Comparison of ENCODE assay signal across 14 cellular contexts in the genomic region with DNA sequence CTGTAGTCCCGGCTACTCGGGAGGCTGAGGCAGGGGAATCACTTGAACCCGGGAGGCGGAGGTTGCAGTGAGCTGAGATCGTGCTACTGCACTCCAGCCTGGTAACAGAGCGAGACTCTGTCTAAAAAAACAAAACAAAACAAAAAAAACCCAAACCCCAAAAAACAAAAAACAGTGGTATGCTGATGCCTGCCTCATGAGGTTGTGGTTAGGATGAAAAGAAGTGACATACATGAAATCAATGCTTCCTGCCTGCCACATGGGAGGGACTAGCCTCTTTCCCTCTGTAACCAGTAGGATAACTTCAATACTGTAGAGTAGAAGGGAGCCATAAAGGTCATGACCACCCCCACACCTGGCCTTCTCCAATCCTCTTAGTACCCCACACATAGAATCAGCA. TPM values are rescaled to one million over a fixed set of nuclear protein-coding genes. Genes with fewer than 3 reads are reported as not detected.
A peak's percentile ranks its signal among the peaks of the same experiment; 100 is the strongest.
DNase-seq lines count a peak whose midpoint lies in the region; ATAC-seq and TF ChIP-seq lines count a peak whose summit lies in the region.
"Had no signal": no experiment of that assay in that cellular context is flagged by ENCODE, and none has a peak within 500 bp of the region (broad histone marks: within the 10 kb centered on the region; RNA-seq: fewer than 3 reads in every experiment).

No MANE protein-coding gene starts in this region.

- peak overlapping the region; percentile 85 for H3K27ac Mint-ChIP-seq in activated CD4-positive, alpha-beta T cell treated with anti-CD3 and anti-CD28 coated beads for 36 hours
- peak overlapping the region; percentile 81 for H3K27ac Mint-ChIP-seq in activated T-helper 17 cell treated with anti-CD3 and anti-CD28 coated beads, Interleukin-2, amount 50 U/mL, for 72 hours

- DNase-seq in activated CD4-positive, alpha-beta T cell treated with anti-CD3 and anti-CD28 coated beads for 36 hours: peak; percentile 47
- DNase-seq in activated CD4-positive, alpha-beta T cell treated with anti-CD3 and anti-CD28 coated beads for 1 hour: no peak
- DNase-seq in OCI-M1 (lab: John Stamatoyannopoulos, UW) (peak; percentile 52), SHP77 (lab: John Stamatoyannopoulos, UW) (no peak), hippocampal formation (lab: John Stamatoyannopoulos, UW) (no peak), ovary (no peak)
- DNase-seq: 8988T; GDM1; NCI-H2107; SHP77 treated with DMSO at 0.1 percent for 48 hours; stimulated activated CD4-positive, alpha-beta T cell treated with anti-CD3 and anti-CD28 coated beads, Interleukin-2, amount 100 ng/mL, for 48 hours had no signal

- no peak for TF ChIP-seq EP300 in ovary (IDR thresholded peaks at IDR 0.05)

- peak overlapping the region; percentile 51 for H3K4me3 Mint-ChIP-seq in activated CD4-positive, alpha-beta T cell treated with anti-CD3 and anti-CD28 coated beads for 36 hours
- H3K4me3 Mint-ChIP-seq in activated T-helper 17 cell treated with anti-CD3 and anti-CD28 coated beads, Interleukin-2, amount 50 U/mL, for 72 hours: peak overlapping the region; percentile 60

- peaks cover 92% of the 10 kb centered on the region for H3K4me1 Mint-ChIP-seq in activated CD4-positive, alpha-beta T cell treated with anti-CD3 and anti-CD28 coated beads for 36 hours
- H3K4me1 Mint-ChIP-seq in activated T-helper 17 cell treated with anti-CD3 and anti-CD28 coated beads, Interleukin-2, amount 50 U/mL, for 72 hours: peaks cover 71% of the 10 kb centered on the region

- H3K36me3 ChIP-seq in mucosa of rectum (ENCODE audit: control insufficient read depth in 2 of 2, insufficient read depth in 2 of 2, low read length in 2 of 2) (no peaks in the 10 kb centered on the region), ovary (no peaks in the 10 kb centered on the region)
- H3K36me3 ChIP-seq: cardiac muscle cell had no signal

- H3K9ac ChIP-seq in mucosa of rectum (ENCODE audit: low read depth in 1 of 2, low read length in 2 of 2): no peak overlapping the region

- no peak overlapping the region for H3K4me3 ChIP-seq in mucosa of rectum (ENCODE audit: low read length in 2 of 2)
- no peak overlapping the region for H3K4me3 ChIP-seq in ovary
- H3K4me3 ChIP-seq: cardiac muscle cell had no signal

- no peak for TF ChIP-seq POLR2A in ovary (IDR thresholded peaks at IDR 0.05)

- POLR2A ChIA-PET in activated CD4-positive, alpha-beta T cell treated with anti-CD3 and anti-CD28 coated beads for 36 hours (lab: Charles Lee): interaction anchor here (0.6 to 1.4 kb wide), 3 partner anchors 48 to 895 kb away, joined by 3 to 4 read pairs (median 3); no protein-coding TSS in a partner anchor

- H3K9me3 ChIP-seq in mucosa of rectum (ENCODE audit: control insufficient read depth in 2 of 2, low read length in 2 of 2) (no peaks in the 10 kb centered on the region), ovary (no peaks in the 10 kb centered on the region)

- WGBS in ovary, 3 donors: 90 to 93% (median 91%) methylated on average over 6 of the region's 6 CpGs

- H3K4me1 ChIP-seq in mucosa of rectum (ENCODE audit: control insufficient read depth in 2 of 2, insufficient read depth in 2 of 2, low read length in 2 of 2) (peaks cover 7 to 29% of the 10 kb centered on the region in 2 donors), ovary (ENCODE audit: insufficient read depth) (no peaks in the 10 kb centered on the region)

- peaks cover 9% of the 10 kb centered on the region for H3K9me3 Mint-ChIP-seq in activated CD4-positive, alpha-beta T cell treated with anti-CD3 and anti-CD28 coated beads for 36 hours (ENCODE audit: low read depth)
- no peaks in the 10 kb centered on the region for H3K9me3 Mint-ChIP-seq in activated T-helper 17 cell treated with anti-CD3 and anti-CD28 coated beads, Interleukin-2, amount 50 U/mL, for 72 hours

- peak; percentile 5 for ATAC-seq in activated CD4-positive, alpha-beta T cell treated with anti-CD3 and anti-CD28 coated beads for 36 hours
- ATAC-seq in activated T-helper 17 cell treated with anti-CD3 and anti-CD28 coated beads, Interleukin-2, amount 50 U/mL, for 72 hours (replicated peaks): peak; percentile 43

- TF ChIP-seq CTCF in ovary (IDR thresholded peaks at IDR 0.05): no peak

- peaks cover 10% of the 10 kb centered on the region for H3K27me3 Mint-ChIP-seq in activated CD4-positive, alpha-beta T cell treated with anti-CD3 and anti-CD28 coated beads for 36 hours
- H3K27me3 Mint-ChIP-seq in activated T-helper 17 cell treated with anti-CD3 and anti-CD28 coated beads, Interleukin-2, amount 50 U/mL, for 72 hours: no peaks in the 10 kb centered on the region

- peaks cover 9% of the 10 kb centered on the region for H3K36me3 Mint-ChIP-seq in activated CD4-positive, alpha-beta T cell treated with anti-CD3 and anti-CD28 coated beads for 36 hours (ENCODE audit: low read depth)
- H3K36me3 Mint-ChIP-seq in activated T-helper 17 cell treated with anti-CD3 and anti-CD28 coated beads, Interleukin-2, amount 50 U/mL, for 72 hours (ENCODE audit: low read depth): no peaks in the 10 kb centered on the region

- CTCF ChIA-PET in activated CD4-positive, alpha-beta T cell treated with anti-CD3 and anti-CD28 coated beads for 36 hours (lab: Charles Lee): interaction anchor here (1.0 to 1.1 kb wide), 3 partner anchors 12 to 125 kb away, joined by 3 to 4 read pairs (median 4); no protein-coding TSS in a partner anchor

- intact Hi-C loops in activated CD4-positive, alpha-beta T cell treated with anti-CD3 and anti-CD28 coated beads for 36 hours (cut with DNase I, micrococcal nuclease): loop anchor here (5.0 to 10.0 kb wide), 7 partner anchors 294 to 1481 kb away; a partner anchor contains a TSS
- intact Hi-C loops in ovary (cut with DNase I): no loop called here

- H3K27ac ChIP-seq in mucosa of rectum (ENCODE audit: low read depth in 2 of 2, low read length in 2 of 2): peak overlapping the region; percentile 22 to 81
- no peak overlapping the region for H3K27ac ChIP-seq in ovary
- H3K27ac ChIP-seq: cardiac muscle cell had no signal

- H3K27me3 ChIP-seq in mucosa of rectum (ENCODE audit: control insufficient read depth in 2 of 2, insufficient read depth in 2 of 2, low read length in 2 of 2) (no peaks in the 10 kb centered on the region), ovary (no peaks in the 10 kb centered on the region)
- H3K27me3 ChIP-seq: cardiac muscle cell had no signal

RNA-seq across cellular contexts. Expression of a gene that starts 55.2 kb away (rescaled TPM):
- 1 to 10 TPM; 6.0 to 6.4 TPM for total RNA-seq in activated CD4-positive, alpha-beta T cell treated with anti-CD3 and anti-CD28 coated beads for 36 hours
- 10 to 100 TPM; 30.2 to 37.1 TPM for total RNA-seq in activated T-helper 17 cell treated with anti-CD3 and anti-CD28 coated beads, Interleukin-2, amount 50 U/mL, for 72 hours
- 10 to 100 TPM in 5 of 7 donors, 1 to 10 TPM in 2; 6.2 to 24.7 (median 11.4) TPM for total RNA-seq in ovary
- polyA plus RNA-seq in ovary: 10 to 100 TPM in 1 of 2 donors, 1 to 10 TPM in 1; 2.6 to 11.6 TPM

Comparison
In these comparisons a context has a peak if more than half of its experiments do, and no peak if none do; other contexts are left out.
1. DNase-seq: peak in activated CD4-positive, alpha-beta T cell treated with anti-CD3 and anti-CD28 coated beads for 36 hours (single experiment) and OCI-M1 (single experiment); none in activated CD4-positive, alpha-beta T cell treated with anti-CD3 and anti-CD28 coated beads for 1 hour (single experiment), SHP77 (0 of 2), hippocampal formation (0 of 2) and ovary (0 of 5).
2. H3K27ac ChIP-seq: peak in mucosa of rectum (2 of 2); none in ovary (0 of 2).
3. intact Hi-C loops: an anchor here in activated CD4-positive, alpha-beta T cell treated with anti-CD3 and anti-CD28 coated beads for 36 hours (5.0 to 10.0 kb wide); none called in ovary.